In genomic region chr2:74179063-74179865, GRCh38 we compare ENCODE assay signal across 8 cellular contexts. TPM values are rescaled to one million over a fixed set of nuclear protein-coding genes. Genes with fewer than 3 reads are reported as not detected.
A peak's percentile ranks its signal among the peaks of the same experiment; 100 is the strongest.
DNase-seq lines count a peak whose midpoint lies in the region; ATAC-seq, FAIRE-seq and TF ChIP-seq lines count a peak whose summit lies in the region.

No MANE protein-coding gene starts in this region.

- no peak overlapping the region for H3K4ac ChIP-seq in H1 (replicated peaks; ENCODE audit: insufficient read length, low read depth, low read length)

- peaks cover 3% of the 10 kb centered on the region for H3K36me3 Mint-ChIP-seq in CD4-positive, CD25-positive, alpha-beta regulatory T cell
- H3K36me3 Mint-ChIP-seq in neural crest cell (ENCODE audit: low read depth): peaks cover 12% of the 10 kb centered on the region

- H2BK120ac ChIP-seq in H1 (replicated peaks; ENCODE audit: low read depth, low read length): no peak overlapping the region

- peak overlapping the region; percentile 92 to 98 (median 94) for H3K4me3 Mint-ChIP-seq in CD4-positive, CD25-positive, alpha-beta regulatory T cell
- peak overlapping the region; percentile 96 for H3K4me3 Mint-ChIP-seq in neural crest cell

- peak; percentile 27 to 35 for ATAC-seq in CD4-positive, CD25-positive, alpha-beta regulatory T cell (ENCODE audit: low read depth in 2 of 2)
- peak; percentile 3 for ATAC-seq in GM21576 (IDR thresholded peaks at IDR 0.05; ENCODE audit: unreplicated experiment)

- H3K9me3 Mint-ChIP-seq in CD4-positive, CD25-positive, alpha-beta regulatory T cell: peaks cover 0 to 2% (median 0%) of the 10 kb centered on the region in 7 donors
- H3K9me3 Mint-ChIP-seq in neural crest cell: no peaks in the 10 kb centered on the region

- FAIRE-seq in H1 (lab: Jason Lieb, UNC): no peak

- TF ChIP-seq CTCF in H1 (IDR thresholded peaks at IDR 0.05; ENCODE audit: control extremely low read depth in 1 of 3, insufficient read depth in 1 of 3, low read depth in 1 of 3, low read length in 3 of 3): no peak
- TF ChIP-seq CTCF in neural crest cell (conservative IDR thresholded peaks at IDR 0.05): peak; percentile 72

- 68% methylated on average over 19 of the region's 25 CpGs; no CpG with 5 or more reads in 1 of the 2 experiments for WGBS in H1 (ENCODE audit: extremely low coverage in 1 of 2, insufficient coverage in 1 of 2, insufficient read length in 1 of 2, insufficient replicate concordance in 2 of 2, low coverage in 1 of 2, low lambda C conversion rate in 2 of 2, missing lambda C conversion rate in 1 of 2), 2 experiments

- TF ChIP-seq POLR2A in H1 (IDR thresholded peaks at IDR 0.05; ENCODE audit: control extremely low read depth in 1 of 2, low read depth in 2 of 2, low read length in 2 of 2): no peak

- peak overlapping the region; percentile 88 for H3K4me3 ChIP-seq in CD4-positive, CD25-positive, alpha-beta regulatory T cell (ENCODE audit: low read depth, low read length)
- H3K4me3 ChIP-seq in H1 (ENCODE audit: extremely low read depth in 1 of 4, insufficient read depth in 2 of 4, low read depth in 3 of 4, low read length in 4 of 4): peak overlapping the region; percentile 30 to 91 (median 88); a peak in 6 of 8 replicates

- peaks cover 2% of the 10 kb centered on the region for H3K36me3 ChIP-seq in CD4-positive, CD25-positive, alpha-beta regulatory T cell (ENCODE audit: control insufficient read depth, insufficient read depth, low read length)
- H3K36me3 ChIP-seq in H1 (ENCODE audit: control insufficient read depth in 2 of 4, insufficient read depth in 4 of 4, low read length in 3 of 4): peaks cover 0 to 4% (median 1%) of the 10 kb centered on the region in 4 experiments; a peak in 2 of 8 replicates

- H3K4me1 Mint-ChIP-seq in CD4-positive, CD25-positive, alpha-beta regulatory T cell: peaks cover 27 to 41% (median 32%) of the 10 kb centered on the region in 4 donors
- H3K4me1 Mint-ChIP-seq in neural crest cell: peaks cover 24% of the 10 kb centered on the region

- peak overlapping the region; percentile 8 to 60 for H3K4me2 ChIP-seq in H1 (ENCODE audit: insufficient read depth in 1 of 2, low read depth in 2 of 2, low read length in 2 of 2)

- H3K14ac ChIP-seq in H1 (ENCODE audit: insufficient read length): no peak overlapping the region

- peak overlapping the region; percentile 87 to 91 (median 89) for H3K27ac Mint-ChIP-seq in CD4-positive, CD25-positive, alpha-beta regulatory T cell
- peak overlapping the region; percentile 19 for H3K27ac Mint-ChIP-seq in neural crest cell (ENCODE audit: unreplicated experiment)

- CTCF ChIA-PET in H1 (lab: Charles Lee; ENCODE audit: partially characterized antibody): interaction anchor here (0.6 to 3.6 kb wide), 15 partner anchors 9 to 556 kb away, joined by 3 to 21 read pairs (median 4); partner anchors contain the start of genes BOLA3 and MTHFD2

- H4K8ac ChIP-seq in H1 (ENCODE audit: extremely low read depth, insufficient read depth, low read length): no peak overlapping the region; the same call in 1 of the 2 replicates

- no peak overlapping the region for H3K9ac ChIP-seq in H1 (replicated peaks in 1 of 4; ENCODE audit: extremely low read depth in 1 of 4, low read depth in 3 of 4, low read length in 3 of 4)

- H3K18ac ChIP-seq in H1 (ENCODE audit: extremely low read depth, low read length): no peak overlapping the region

- H3K4me1 ChIP-seq in CD4-positive, CD25-positive, alpha-beta regulatory T cell (ENCODE audit: control insufficient read depth, insufficient read depth, low read length, poor library complexity, severe bottlenecking): peaks cover 33% of the 10 kb centered on the region
- H3K4me1 ChIP-seq in H1 (replicated peaks in 1 of 4; ENCODE audit: control insufficient read depth in 3 of 4, insufficient read depth in 4 of 4, low read length in 3 of 4): peaks cover 0 to 5% (median 2%) of the 10 kb centered on the region in 4 experiments; a peak in 3 of 7 replicates

- H2BK20ac ChIP-seq in H1 (ENCODE audit: low read length): no peak overlapping the region

- H2BK15ac ChIP-seq in H1 (ENCODE audit: low read length): no peak overlapping the region

- no peaks in the 10 kb centered on the region for H3K27me3 ChIP-seq in CD4-positive, CD25-positive, alpha-beta regulatory T cell (ENCODE audit: control insufficient read depth, insufficient read depth, low read length)
- no peaks in the 10 kb centered on the region for H3K27me3 ChIP-seq in H1 (replicated peaks in 1 of 4; ENCODE audit: control insufficient read depth in 3 of 4, extremely low read depth in 1 of 4, insufficient read depth in 3 of 4, low read length in 3 of 4)

- H4K5ac ChIP-seq in H1 (ENCODE audit: insufficient read length, low read depth, low read length): no peak overlapping the region

- H2BK5ac ChIP-seq in H1 (ENCODE audit: low read depth, low read length): no peak overlapping the region

- H3K27ac ChIP-seq in CD4-positive, CD25-positive, alpha-beta regulatory T cell (ENCODE audit: insufficient read depth, low read length, poor library complexity, severe bottlenecking): peak overlapping the region; percentile 98
- no peak overlapping the region for H3K27ac ChIP-seq in H1 (ENCODE audit: low read depth, low read length)

- POLR2A ChIA-PET in H1 (lab: Charles Lee; ENCODE audit: partially characterized antibody): interaction anchor here (0.6 to 72.1 kb wide), 9 partner anchors 1 to 304 kb away, joined by 3 to 2699 read pairs (median 5); partner anchors contain the start of genes BOLA3, MOB1A and MTHFD2

- no peak overlapping the region for H3K56ac ChIP-seq in H1 (replicated peaks; ENCODE audit: insufficient read length, low read depth, low read length)

- no peaks in the 10 kb centered on the region; the same call in 1 of the 2 replicates for H3K23me2 ChIP-seq in H1 (ENCODE audit: low read depth, low read length)

- H3K79me1 ChIP-seq in H1 (ENCODE audit: low read depth, low read length): 0 out of 2 replicates have a peak, but pooled peaks cover 2% of the 10 kb centered on the region

- H3K23ac ChIP-seq in H1 (ENCODE audit: insufficient read length): no peak overlapping the region

- no peak for TF ChIP-seq EP300 in H1 (IDR thresholded peaks at IDR 0.05; ENCODE audit: borderline replicate concordance in 1 of 2, low read depth in 2 of 2, low read length in 2 of 2)

- no peak for TF ChIP-seq RAD21 in H1 (IDR thresholded peaks at IDR 0.05 in 1 of 2, conservative IDR thresholded peaks at IDR 0.05 in 1 of 2; ENCODE audit: low read depth in 2 of 2, low read length in 2 of 2)

- H4K20me1 ChIP-seq in H1 (replicated peaks in 1 of 2; ENCODE audit: control insufficient read depth in 1 of 2, insufficient read depth in 2 of 2, low read length in 2 of 2): peaks cover 0 to 5% of the 10 kb centered on the region in 2 experiments

- no peak overlapping the region for H4K91ac ChIP-seq in H1 (replicated peaks; ENCODE audit: insufficient read length, low read length)

- DNase-seq in CD4-positive, CD25-positive, alpha-beta regulatory T cell: peak in 1 of 3 donors; percentile 11
- DNase-seq in NCI-H69 (lab: John Stamatoyannopoulos, UW): peak; percentile 42
- DNase-seq in H1 (ENCODE audit: low read depth in 1 of 2, low spot score in 2 of 2): peak in 1 of 2 experiments; percentile 51
- no peak for DNase-seq in neural crest cell (ENCODE audit: low read depth, low spot score)
- no peak for DNase-seq in NCI-H1694 treated with DMSO at 0.1 percent for 48 hours (lab: John Stamatoyannopoulos, UW)
- no peak for DNase-seq in NOMO-1 treated with DMSO at 0.1 percent for 48 hours (lab: John Stamatoyannopoulos, UW; ENCODE audit: unreplicated experiment)
- no peak for DNase-seq in germinal center (ENCODE audit: low spot score)

- H2AK5ac ChIP-seq in H1 (ENCODE audit: low read depth, low read length): no peak overlapping the region

- H2BK12ac ChIP-seq in H1 (ENCODE audit: low read depth, low read length): no peak overlapping the region

- H3K9me3 ChIP-seq in CD4-positive, CD25-positive, alpha-beta regulatory T cell (ENCODE audit: control insufficient read depth in 2 of 2, low read length in 2 of 2): no peaks in the 10 kb centered on the region
- peaks cover 0 to 2% of the 10 kb centered on the region in 2 experiments; a peak in 1 of 4 replicates for H3K9me3 ChIP-seq in H1 (ENCODE audit: insufficient read depth in 2 of 2, low read depth in 1 of 2, low read length in 1 of 2)

- peaks cover 13 to 39% of the 10 kb centered on the region in 2 experiments for H3K79me2 ChIP-seq in H1 (ENCODE audit: control insufficient read depth in 1 of 2, insufficient read depth in 2 of 2, low read length in 2 of 2)

- peaks cover 7% of the 10 kb centered on the region for H3K27me3 Mint-ChIP-seq in CD4-positive, CD25-positive, alpha-beta regulatory T cell
- H3K27me3 Mint-ChIP-seq in neural crest cell (ENCODE audit: low read depth): peaks cover 2% of the 10 kb centered on the region

- H2AFZ ChIP-seq in H1 (ENCODE audit: low read length): no peak overlapping the region

RNA-seq across cellular contexts. Expression of gene MOB1A, which starts 0.6 kb away (rescaled TPM):
- total RNA-seq in CD4-positive, CD25-positive, alpha-beta regulatory T cell: 161 TPM
- polyA plus RNA-seq in CD4-positive, CD25-positive, alpha-beta regulatory T cell: 100 to 1,000 TPM; 152 to 209 (median 166) TPM
- 91.7 and 93.9 TPM in 2 replicates for total RNA-seq in H1 (2021; fragmentation: NEBNext Ultra II Directional; extraction: Animal tissue kit (Norgen Biotek cat#: 25700))
- polyA plus RNA-seq in H1 (2011; rRNA removed): 16.2 and 21.6 TPM in 2 replicates
- polyA plus RNA-seq in H1 (2011; cell fraction: cytosol; rRNA removed): 23.6 TPM
- 8.9 TPM for polyA plus RNA-seq in H1 (2011; cell fraction: nucleus; rRNA removed)
- polyA plus RNA-seq in H1 (2012, experiment 1 of 2): 20.6 to 48.6 TPM (median 27.5 TPM) in 4 replicates
- 12.7 TPM for polyA plus RNA-seq in H1 (2012, experiment 2 of 2)
- 37.4 TPM for polyA plus RNA-seq in H1 (2013, experiment 1 of 2)
- 38.3 TPM for polyA plus RNA-seq in H1 (2013, experiment 2 of 2)
- polyA minus RNA-seq in H1 (2011; rRNA and poly(A)+ RNA removed): 31.8 and 53.8 TPM in 2 replicates
- polyA minus RNA-seq in H1 (2011; cell fraction: cytosol; rRNA and poly(A)+ RNA removed): 22.6 TPM
- 25.8 TPM for polyA minus RNA-seq in H1 (2011; cell fraction: nucleus; rRNA and poly(A)+ RNA removed)
- total RNA-seq in neural crest cell: 93.5 and 94.6 TPM in 2 replicates

RNA-seq across cellular contexts. Expression of gene MTHFD2, which starts 19.2 kb away (rescaled TPM):
- total RNA-seq in CD4-positive, CD25-positive, alpha-beta regulatory T cell: 48.1 TPM
- polyA plus RNA-seq in CD4-positive, CD25-positive, alpha-beta regulatory T cell: 10 to 100 TPM; 18.5 to 36.6 (median 26.5) TPM
- 260 and 291 TPM in 2 replicates for total RNA-seq in H1 (2021; fragmentation: NEBNext Ultra II Directional; extraction: Animal tissue kit (Norgen Biotek cat#: 25700))
- 99.2 and 99.5 TPM in 2 replicates for polyA plus RNA-seq in H1 (2011; rRNA removed)
- 162 TPM for polyA plus RNA-seq in H1 (2011; cell fraction: cytosol; rRNA removed)
- 126 TPM for polyA plus RNA-seq in H1 (2011; cell fraction: nucleus; rRNA removed)
- 182 to 218 TPM (median 193 TPM) in 4 replicates for polyA plus RNA-seq in H1 (2012, experiment 1 of 2)
- polyA plus RNA-seq in H1 (2012, experiment 2 of 2): 36.2 TPM
- 111 TPM for polyA plus RNA-seq in H1 (2013, experiment 1 of 2)
- 121 TPM for polyA plus RNA-seq in H1 (2013, experiment 2 of 2)
- 252 and 265 TPM in 2 replicates for polyA minus RNA-seq in H1 (2011; rRNA and poly(A)+ RNA removed)
- 207 TPM for polyA minus RNA-seq in H1 (2011; cell fraction: cytosol; rRNA and poly(A)+ RNA removed)
- polyA minus RNA-seq in H1 (2011; cell fraction: nucleus; rRNA and poly(A)+ RNA removed): 106 TPM
- total RNA-seq in neural crest cell: 95.7 and 101 TPM in 2 replicates

RNA-seq across cellular contexts. Expression of gene BOLA3, which starts 31.6 kb away (rescaled TPM):
- 12.1 TPM for total RNA-seq in CD4-positive, CD25-positive, alpha-beta regulatory T cell
- polyA plus RNA-seq in CD4-positive, CD25-positive, alpha-beta regulatory T cell: 10 to 100 TPM; 60.4 to 76.4 (median 67.3) TPM
- total RNA-seq in H1 (2021; fragmentation: NEBNext Ultra II Directional; extraction: Animal tissue kit (Norgen Biotek cat#: 25700)): 67.3 and 68.6 TPM in 2 replicates
- polyA plus RNA-seq in H1 (2011; rRNA removed): 41.5 and 46.1 TPM in 2 replicates
- polyA plus RNA-seq in H1 (2011; cell fraction: cytosol; rRNA removed): 52.0 TPM
- 13.3 TPM for polyA plus RNA-seq in H1 (2011; cell fraction: nucleus; rRNA removed)
- polyA plus RNA-seq in H1 (2012, experiment 1 of 2): 42.8 to 64.7 TPM (median 51.8 TPM) in 4 replicates
- 54.5 TPM for polyA plus RNA-seq in H1 (2012, experiment 2 of 2)
- 116 TPM for polyA plus RNA-seq in H1 (2013, experiment 1 of 2)
- polyA plus RNA-seq in H1 (2013, experiment 2 of 2): 116 TPM
- polyA minus RNA-seq in H1 (2011; rRNA and poly(A)+ RNA removed): 5.1 and 5.5 TPM in 2 replicates
- 16.7 TPM for polyA minus RNA-seq in H1 (2011; cell fraction: cytosol; rRNA and poly(A)+ RNA removed)
- polyA minus RNA-seq in H1 (2011; cell fraction: nucleus; rRNA and poly(A)+ RNA removed): 26.5 TPM
- total RNA-seq in neural crest cell: 29.3 and 36.9 TPM in 2 replicates
